Comparison of ENCODE assay signal across 20 cellular contexts in genomic region chr6:158556113-158556512, GRCh38.
"Had no signal": no experiment of that assay in that cellular context is flagged by ENCODE, and none has a peak within 500 bp of the region (broad histone marks: within the 10 kb centered on the region; RNA-seq: fewer than 3 reads in every experiment).

No MANE protein-coding gene starts in this region.

- H3K27me3 Mint-ChIP-seq: stimulated activated naive CD8-positive, alpha-beta T cell treated with anti-CD3 and anti-CD28 coated beads, Interleukin-15, Interleukin-2, amounts not matched to agents 100 ng/mL and 50 ng/mL, for 24 hours had no signal

- H3K9me3 ChIP-seq: left ventricle myocardium inferior, tibial nerve, uterus had no signal

- DNase-seq: activated CD4-positive, alpha-beta T cell treated with anti-CD3 and anti-CD28 coated beads for 1 hour; activated CD4-positive, alpha-beta T cell treated with anti-CD3 and anti-CD28 coated beads, Interleukin-2, amount 50 U/mL, for 1 hour; activated CD8-positive, alpha-beta T cell treated with anti-CD3 and anti-CD28 coated beads, Interleukin-2, amount 10 ng/mL, durations not matched to agents 7 days and 5 days; activated gamma-delta T cell; activated naive CD4-positive, alpha-beta T cell treated with anti-CD3 and anti-CD28 coated beads, Interleukin-2, amount 50 U/mL, for 16 hours; activated naive CD8-positive, alpha-beta T cell treated with anti-CD3 and anti-CD28 coated beads, Interleukin-2, amount 50 U/mL, for 24 hours; cerebellar nuclear complex; foreskin melanocyte; left ventricle myocardium inferior; stimulated activated CD4-positive, alpha-beta T cell treated with anti-CD3 and anti-CD28 coated beads, Interleukin-4, amount 100 ng/mL, for 4 hours; substantia nigra; SW 1271; T-helper 17 cell; uterus had no signal

- H3K27ac ChIP-seq: coronary artery, left ventricle myocardium inferior, tibial nerve, uterus had no signal

- H3K27ac Mint-ChIP-seq: activated CD8-positive, alpha-beta T cell treated with anti-CD3 and anti-CD28 coated beads, Interleukin-2, amount 10 ng/mL, durations not matched to agents 7 days and 5 days; activated naive CD8-positive, alpha-beta T cell treated with anti-CD3 and anti-CD28 coated beads, Interleukin-2, amount 50 U/mL, for 24 hours; activated T-helper 1 cell treated with anti-CD3 and anti-CD28 coated beads, Interleukin-12 subunit alpha, Interleukin-12 subunit beta, Interleukin-2, Interleukin-4 antibody, amounts not matched to agents 30 ng/mL and 10 ng/mL and 1 ng/mL, durations not matched to agents 14 hours and 24 hours and 36 hours; stimulated activated naive CD8-positive, alpha-beta T cell treated with anti-CD3 and anti-CD28 coated beads, Interleukin-15, Interleukin-2, amounts not matched to agents 100 ng/mL and 50 ng/mL, for 24 hours; T-helper 17 cell had no signal

- FAIRE-seq: endometrium had no signal

- H3K27me3 ChIP-seq: uterus had no signal

- H3K4me3 Mint-ChIP-seq: activated CD8-positive, alpha-beta T cell treated with anti-CD3 and anti-CD28 coated beads, Interleukin-2, amount 10 ng/mL, durations not matched to agents 7 days and 5 days; activated naive CD8-positive, alpha-beta T cell treated with anti-CD3 and anti-CD28 coated beads, Interleukin-2, amount 50 U/mL, for 24 hours; activated T-helper 1 cell treated with anti-CD3 and anti-CD28 coated beads, Interleukin-12 subunit alpha, Interleukin-12 subunit beta, Interleukin-2, Interleukin-4 antibody, amounts not matched to agents 30 ng/mL and 10 ng/mL and 1 ng/mL, durations not matched to agents 14 hours and 24 hours and 36 hours; stimulated activated naive CD8-positive, alpha-beta T cell treated with anti-CD3 and anti-CD28 coated beads, Interleukin-15, Interleukin-2, amounts not matched to agents 100 ng/mL and 50 ng/mL, for 24 hours; T-helper 17 cell had no signal

- ATAC-seq: activated CD8-positive, alpha-beta T cell treated with anti-CD3 and anti-CD28 coated beads, Interleukin-2, amount 10 ng/mL, durations not matched to agents 7 days and 5 days; activated naive CD8-positive, alpha-beta T cell treated with anti-CD3 and anti-CD28 coated beads, Interleukin-2, amount 50 U/mL, for 24 hours; esophagus mucosa; T-helper 17 cell had no signal

- H3K9me3 Mint-ChIP-seq: activated naive CD8-positive, alpha-beta T cell treated with anti-CD3 and anti-CD28 coated beads, Interleukin-2, amount 50 U/mL, for 24 hours; activated T-helper 1 cell treated with anti-CD3 and anti-CD28 coated beads, Interleukin-12 subunit alpha, Interleukin-12 subunit beta, Interleukin-2, Interleukin-4 antibody, amounts not matched to agents 30 ng/mL and 10 ng/mL and 1 ng/mL, durations not matched to agents 14 hours and 24 hours and 36 hours; stimulated activated naive CD8-positive, alpha-beta T cell treated with anti-CD3 and anti-CD28 coated beads, Interleukin-15, Interleukin-2, amounts not matched to agents 100 ng/mL and 50 ng/mL, for 24 hours had no signal

- H3K4me3 ChIP-seq: coronary artery, left ventricle myocardium inferior, tibial nerve, uterus had no signal

- H3K36me3 ChIP-seq: left ventricle myocardium inferior, tibial nerve, uterus had no signal
